Comparison of ENCODE assay signal across 8 cellular contexts in genomic region chr12:55707841-55708694, GRCh38. TPM values are rescaled to one million over a fixed set of nuclear protein-coding genes. Genes with fewer than 3 reads are reported as not detected.
A peak's percentile ranks its signal among the peaks of the same experiment; 100 is the strongest.
DNase-seq lines count a peak whose midpoint lies in the region; ATAC-seq and TF ChIP-seq lines count a peak whose summit lies in the region.

A gene with protein sequence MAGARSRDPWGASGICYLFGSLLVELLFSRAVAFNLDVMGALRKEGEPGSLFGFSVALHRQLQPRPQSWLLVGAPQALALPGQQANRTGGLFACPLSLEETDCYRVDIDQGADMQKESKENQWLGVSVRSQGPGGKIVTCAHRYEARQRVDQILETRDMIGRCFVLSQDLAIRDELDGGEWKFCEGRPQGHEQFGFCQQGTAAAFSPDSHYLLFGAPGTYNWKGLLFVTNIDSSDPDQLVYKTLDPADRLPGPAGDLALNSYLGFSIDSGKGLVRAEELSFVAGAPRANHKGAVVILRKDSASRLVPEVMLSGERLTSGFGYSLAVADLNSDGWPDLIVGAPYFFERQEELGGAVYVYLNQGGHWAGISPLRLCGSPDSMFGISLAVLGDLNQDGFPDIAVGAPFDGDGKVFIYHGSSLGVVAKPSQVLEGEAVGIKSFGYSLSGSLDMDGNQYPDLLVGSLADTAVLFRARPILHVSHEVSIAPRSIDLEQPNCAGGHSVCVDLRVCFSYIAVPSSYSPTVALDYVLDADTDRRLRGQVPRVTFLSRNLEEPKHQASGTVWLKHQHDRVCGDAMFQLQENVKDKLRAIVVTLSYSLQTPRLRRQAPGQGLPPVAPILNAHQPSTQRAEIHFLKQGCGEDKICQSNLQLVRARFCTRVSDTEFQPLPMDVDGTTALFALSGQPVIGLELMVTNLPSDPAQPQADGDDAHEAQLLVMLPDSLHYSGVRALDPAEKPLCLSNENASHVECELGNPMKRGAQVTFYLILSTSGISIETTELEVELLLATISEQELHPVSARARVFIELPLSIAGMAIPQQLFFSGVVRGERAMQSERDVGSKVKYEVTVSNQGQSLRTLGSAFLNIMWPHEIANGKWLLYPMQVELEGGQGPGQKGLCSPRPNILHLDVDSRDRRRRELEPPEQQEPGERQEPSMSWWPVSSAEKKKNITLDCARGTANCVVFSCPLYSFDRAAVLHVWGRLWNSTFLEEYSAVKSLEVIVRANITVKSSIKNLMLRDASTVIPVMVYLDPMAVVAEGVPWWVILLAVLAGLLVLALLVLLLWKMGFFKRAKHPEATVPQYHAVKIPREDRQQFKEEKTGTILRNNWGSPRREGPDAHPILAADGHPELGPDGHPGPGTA (minus strand): TSS chr12:55707904. CDS start chr12:55707682, 222 bp downstream.

- peaks cover 14% of the 10 kb centered on the region for H3K4me1 Mint-ChIP-seq in activated naive CD8-positive, alpha-beta T cell treated with anti-CD3 and anti-CD28 coated beads, Interleukin-2, amount 10 ng/mL, durations not matched to agents 7 days and 5 days

- WGBS in heart right ventricle, 2 donors, result 0 to 1% methylated on average over 37 to 39 of the region's 39 CpGs
- 1% methylated on average over 29 to 39 of the region's 39 CpGs for WGBS in aorta, 2 donors

- H3K4me1 ChIP-seq in SJCRH30 (peaks cover 39% of the 10 kb centered on the region), heart right ventricle (peaks cover 0 to 60% (median 37%) of the 10 kb centered on the region in 9 donors), aorta (ENCODE audit: control insufficient read depth in 1 of 2, insufficient read depth in 2 of 2, low read length in 2 of 2) (peaks cover 0 to 7% of the 10 kb centered on the region in 2 donors)

- peaks cover 41% of the 10 kb centered on the region for H3K27me3 Mint-ChIP-seq in activated naive CD8-positive, alpha-beta T cell treated with anti-CD3 and anti-CD28 coated beads, Interleukin-2, amount 10 ng/mL, durations not matched to agents 7 days and 5 days

- H3K4me3 Mint-ChIP-seq in activated naive CD8-positive, alpha-beta T cell treated with anti-CD3 and anti-CD28 coated beads, Interleukin-2, amount 10 ng/mL, durations not matched to agents 7 days and 5 days, result peak within 1 kb of the TSS; percentile 83

- H3K9me3 Mint-ChIP-seq in activated naive CD8-positive, alpha-beta T cell treated with anti-CD3 and anti-CD28 coated beads, Interleukin-2, amount 10 ng/mL, durations not matched to agents 7 days and 5 days, result no peaks in the 10 kb centered on the region

- no peak within 1 kb of the TSS for H3K27ac ChIP-seq in SJCRH30
- peak within 1 kb of the TSS; percentile 69 to 98 (median 89) for H3K27ac ChIP-seq in heart right ventricle
- H3K27ac ChIP-seq in aorta (ENCODE audit: low read depth in 1 of 2, low read length in 2 of 2), result peak within 1 kb of the TSS; percentile 73 to 86

- ATAC-seq in HG03432 (IDR thresholded peaks at IDR 0.05; ENCODE audit: unreplicated experiment), result peak; percentile 77
- peak; percentile 75 for ATAC-seq in activated naive CD8-positive, alpha-beta T cell treated with anti-CD3 and anti-CD28 coated beads, Interleukin-2, amount 10 ng/mL, durations not matched to agents 7 days and 5 days (ENCODE audit: low read depth)
- peak; percentile 43 to 73 (median 56) for ATAC-seq in heart right ventricle
- peak; percentile 83 for ATAC-seq in aorta (ENCODE audit: low FRiP score)

- TF ChIP-seq CTCF in heart right ventricle (IDR thresholded peaks at IDR 0.05), result no peak

- H3K27ac Mint-ChIP-seq in activated naive CD8-positive, alpha-beta T cell treated with anti-CD3 and anti-CD28 coated beads, Interleukin-2, amount 10 ng/mL, durations not matched to agents 7 days and 5 days, result no peak within 1 kb of the TSS

- no peaks in the 10 kb centered on the region for H3K9me3 ChIP-seq in SJCRH30 (replicated peaks)
- H3K9me3 ChIP-seq in heart right ventricle, result no peaks in the 10 kb centered on the region
- H3K9me3 ChIP-seq in aorta (ENCODE audit: control insufficient read depth, low read length), result no peaks in the 10 kb centered on the region

- H3K4me3 ChIP-seq in SJCRH30, result peak within 1 kb of the TSS; percentile 70
- peak within 1 kb of the TSS; percentile 41 to 87 (median 72) for H3K4me3 ChIP-seq in heart right ventricle
- H3K4me3 ChIP-seq in aorta (ENCODE audit: low read length in 2 of 2), result peak within 1 kb of the TSS; percentile 54 to 84

- POLR2A ChIA-PET in activated naive CD8-positive, alpha-beta T cell treated with anti-CD3 and anti-CD28 coated beads, Interleukin-2, amount 10 ng/mL, durations not matched to agents 7 days and 5 days (lab: Charles Lee), result interaction anchor here (0.9 kb wide), 1 partner anchor 8 kb away, joined by 4 read pairs; no protein-coding TSS in a partner anchor

- H3K27me3 ChIP-seq in SJCRH30 (no peaks in the 10 kb centered on the region; the same call in 1 of the 2 replicates), heart right ventricle (peaks cover 0 to 20% (median 0%) of the 10 kb centered on the region in 7 donors), aorta (ENCODE audit: control insufficient read depth in 1 of 2, insufficient read depth in 2 of 2, low read length in 1 of 2) (no peaks in the 10 kb centered on the region)

- intact Hi-C loops in heart right ventricle (cut with DNase I), result loop anchor here in 1 of 10 donors (2.0 kb wide), 1 partner anchor 21 kb away; the partner anchor contains the start of gene CD63
- intact Hi-C loops in posterior cingulate gyrus (cut with DNase I), result no loop called here
- intact Hi-C loops in aorta (cut with DNase I), result loop anchor here in 1 of 2 donors (2.0 kb wide), 1 partner anchor 13 kb away; the partner anchor contains the start of gene RDH5

- DNase-seq in ELR (ENCODE audit: low read depth), result peak; percentile 49
- DNase-seq in SJCRH30, result peak; percentile 70 to 73
- peak; percentile 74 for DNase-seq in activated naive CD8-positive, alpha-beta T cell treated with anti-CD3 and anti-CD28 coated beads, Interleukin-2, amount 10 ng/mL, durations not matched to agents 7 days and 5 days
- DNase-seq in heart right ventricle, result peak; percentile 82 to 87
- DNase-seq in posterior cingulate gyrus, result peak; percentile 53 to 97 (median 78)
- DNase-seq in aorta, result peak; percentile 90 to 98
- no peak for DNase-seq in NOMO-1 treated with dmso at 0.1 percent for 144 hours (lab: John Stamatoyannopoulos, UW; ENCODE audit: unreplicated experiment)

- H3K36me3 Mint-ChIP-seq in activated naive CD8-positive, alpha-beta T cell treated with anti-CD3 and anti-CD28 coated beads, Interleukin-2, amount 10 ng/mL, durations not matched to agents 7 days and 5 days, result no peaks in the 10 kb centered on the region

- H3K36me3 ChIP-seq in SJCRH30 (no peaks in the 10 kb centered on the region), heart right ventricle (no peaks in the 10 kb centered on the region), aorta (ENCODE audit: control insufficient read depth in 1 of 2, insufficient read depth in 2 of 2, low read length in 1 of 2) (no peaks in the 10 kb centered on the region)

RNA-seq across cellular contexts. Expression of the gene that starts here (rescaled TPM):
- total RNA-seq in SJCRH30 (2014; rRNA removed; shearing (Covaris generic)), result 21.8 and 27.1 TPM in 2 replicates
- total RNA-seq in activated naive CD8-positive, alpha-beta T cell treated with anti-CD3 and anti-CD28 coated beads, Interleukin-2, amount 10 ng/mL, durations not matched to agents 7 days and 5 days, result 1 to 10 TPM; 4.1 to 4.2 TPM
- total RNA-seq in heart right ventricle, result 100 to 1,000 TPM; 422 to 750 (median 538) TPM
- 100 to 1,000 TPM; 247 to 481 TPM for polyA plus RNA-seq in heart right ventricle
- 100 to 1,000 TPM; 463 to 747 TPM for total RNA-seq in aorta
- polyA plus RNA-seq in aorta, result 100 to 1,000 TPM in 1 of 2 donors, 10 to 100 TPM in 1; 76.1 to 633 TPM

Comparison
In these comparisons a context has a peak if more than half of its experiments do, and no peak if none do; other contexts are left out.
1. RNA of the gene that starts here (total RNA-seq): 463 to 747 TPM in aorta and 422 to 750 TPM in heart right ventricle; 21.8 to 27.1 TPM in SJCRH30 and 4.1 to 4.2 TPM in activated naive CD8-positive, alpha-beta T cell treated with anti-CD3 and anti-CD28 coated beads, Interleukin-2, amount 10 ng/mL, durations not matched to agents 7 days and 5 days; every median in the first group is over 10 times any median in the second.
2. Peak in every context shown above with its lines, with median percentiles within 50 percentile points of each other: ATAC-seq and H3K4me3 ChIP-seq.